1 cellular context compared by ENCODE assay signal in the genomic region with DNA sequence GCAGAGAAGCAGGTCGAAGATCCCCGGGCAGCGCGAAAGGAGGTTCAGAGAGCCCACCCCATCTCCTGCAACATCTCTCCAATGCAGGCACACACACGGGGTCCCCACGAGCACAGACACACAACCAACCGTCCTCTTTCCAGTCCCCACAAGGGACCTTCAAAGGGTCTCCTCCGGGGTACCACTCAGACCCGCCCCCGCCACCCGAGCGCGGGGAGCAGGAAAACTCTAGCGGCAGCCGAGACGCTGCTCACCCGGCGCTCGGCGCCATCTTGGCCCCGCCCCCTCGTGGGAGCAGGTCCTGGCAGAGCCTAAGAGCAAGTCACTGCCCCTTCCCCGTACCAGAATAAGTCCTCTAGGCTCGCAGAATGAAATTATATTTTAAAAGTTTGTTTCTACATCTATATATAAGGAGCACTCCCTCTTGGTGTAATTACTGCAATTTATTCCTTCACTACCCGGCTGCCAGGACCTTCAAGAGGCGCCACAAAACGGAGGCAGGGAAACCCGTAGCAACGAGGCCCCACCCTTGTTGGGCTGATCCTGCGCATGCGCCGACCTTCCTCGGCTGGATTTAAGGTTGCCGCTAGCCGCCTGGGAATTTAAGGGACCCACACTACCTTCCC.
TF ChIP-seq lines count a peak whose summit lies in the region.

A gene with protein sequence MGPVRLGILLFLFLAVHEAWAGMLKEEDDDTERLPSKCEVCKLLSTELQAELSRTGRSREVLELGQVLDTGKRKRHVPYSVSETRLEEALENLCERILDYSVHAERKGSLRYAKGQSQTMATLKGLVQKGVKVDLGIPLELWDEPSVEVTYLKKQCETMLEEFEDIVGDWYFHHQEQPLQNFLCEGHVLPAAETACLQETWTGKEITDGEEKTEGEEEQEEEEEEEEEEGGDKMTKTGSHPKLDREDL (plus strand): TSS at position 560 of the 626 bp plus-strand sequence. CDS start 111 bp downstream, outside the sequence.
A gene (minus strand): TSS at position 284 of the 626 bp plus-strand sequence. CDS start 5,149 bp downstream, outside the sequence.

TF ChIP-seq in H1, 55 proteins besides CTCF, POLR2A, EP300 and RAD21 (continued from another document):
- TF ChIP-seq KDM4A (IDR thresholded peaks at IDR 0.05; ENCODE audit: low read depth, low read length, severe bottlenecking) (peak; percentile 27), MAFK (IDR thresholded peaks at IDR 0.05; ENCODE audit: low read depth, low read length) (no peak), RFX5 (IDR thresholded peaks at IDR 0.05; ENCODE audit: borderline replicate concordance, low read depth, low read length) (no peak), CHD2 (IDR thresholded peaks at IDR 0.05; ENCODE audit: low read length) (no peak), SAP30 (IDR thresholded peaks at IDR 0.05; ENCODE audit: insufficient read depth, insufficient replicate concordance, low read length) (no peak), POLR2AphosphoS5 (IDR thresholded peaks at IDR 0.05; ENCODE audit: low read depth, low read length) (peak; percentile 44; the same call in 1 of the 2 replicates), YY1 (IDR thresholded peaks at IDR 0.05; ENCODE audit: low read depth, low read length) (peak; percentile 99), BRCA1 (IDR thresholded peaks at IDR 0.05; ENCODE audit: low read depth, low read length) (no peak), TBP (IDR thresholded peaks at IDR 0.05; ENCODE audit: low read depth, low read length) (peak; percentile 96), CBX5 (IDR thresholded peaks at IDR 0.05; ENCODE audit: low read depth, low read length) (no peak), JUN (IDR thresholded peaks at IDR 0.05; ENCODE audit: low read depth, low read length) (no peak), CTBP2 (IDR thresholded peaks at IDR 0.05; ENCODE audit: borderline replicate concordance, insufficient read depth, insufficient read length, low read length) (no peak), CBX8 (IDR thresholded peaks at IDR 0.05; ENCODE audit: borderline replicate concordance, low read depth, low read length) (no peak), NRF1 (IDR thresholded peaks at IDR 0.05; ENCODE audit: low read depth, low read length) (peak; percentile 87), SIRT6 (IDR thresholded peaks at IDR 0.05; ENCODE audit: low read length) (no peak), PHF8 (conservative IDR thresholded peaks at IDR 0.05; ENCODE audit: low read depth, low read length) (peak; percentile 91), TAF7 (optimal IDR thresholded peaks at IDR 0.05; ENCODE audit: borderline replicate concordance, low read depth, low read length) (peak; percentile 99), EGR1 (IDR thresholded peaks at IDR 0.05; ENCODE audit: borderline replicate concordance, low read depth, low read length) (peak; percentile 35; the same call in 1 of the 2 replicates), RXRA (IDR thresholded peaks at IDR 0.05; ENCODE audit: insufficient read depth, low read depth, low read length) (no peak), RBBP5 (IDR thresholded peaks at IDR 0.05; ENCODE audit: borderline replicate concordance, low read depth, low read length) (0 out of 2 replicates have a peak, but pooled peaks have one; percentile 75), TAF1 (IDR thresholded peaks at IDR 0.05; ENCODE audit: low read depth, low read length) (peak; percentile 100), TCF12 (IDR thresholded peaks at IDR 0.05; ENCODE audit: low read depth, low read length) (no peak)
- TF ChIP-seq, protein P1, sequence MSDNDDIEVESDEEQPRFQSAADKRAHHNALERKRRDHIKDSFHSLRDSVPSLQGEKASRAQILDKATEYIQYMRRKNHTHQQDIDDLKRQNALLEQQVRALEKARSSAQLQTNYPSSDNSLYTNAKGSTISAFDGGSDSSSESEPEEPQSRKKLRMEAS (IDR thresholded peaks at IDR 0.05), result peak; percentile 31; the same call in 1 of the 2 replicates
- TF ChIP-seq, protein P2, sequence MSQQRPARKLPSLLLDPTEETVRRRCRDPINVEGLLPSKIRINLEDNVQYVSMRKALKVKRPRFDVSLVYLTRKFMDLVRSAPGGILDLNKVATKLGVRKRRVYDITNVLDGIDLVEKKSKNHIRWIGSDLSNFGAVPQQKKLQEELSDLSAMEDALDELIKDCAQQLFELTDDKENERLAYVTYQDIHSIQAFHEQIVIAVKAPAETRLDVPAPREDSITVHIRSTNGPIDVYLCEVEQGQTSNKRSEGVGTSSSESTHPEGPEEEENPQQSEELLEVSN (IDR thresholded peaks at IDR 0.05), result 0 out of 2 replicates have a peak, but pooled peaks have one; percentile 9
- TF ChIP-seq, protein P3, sequence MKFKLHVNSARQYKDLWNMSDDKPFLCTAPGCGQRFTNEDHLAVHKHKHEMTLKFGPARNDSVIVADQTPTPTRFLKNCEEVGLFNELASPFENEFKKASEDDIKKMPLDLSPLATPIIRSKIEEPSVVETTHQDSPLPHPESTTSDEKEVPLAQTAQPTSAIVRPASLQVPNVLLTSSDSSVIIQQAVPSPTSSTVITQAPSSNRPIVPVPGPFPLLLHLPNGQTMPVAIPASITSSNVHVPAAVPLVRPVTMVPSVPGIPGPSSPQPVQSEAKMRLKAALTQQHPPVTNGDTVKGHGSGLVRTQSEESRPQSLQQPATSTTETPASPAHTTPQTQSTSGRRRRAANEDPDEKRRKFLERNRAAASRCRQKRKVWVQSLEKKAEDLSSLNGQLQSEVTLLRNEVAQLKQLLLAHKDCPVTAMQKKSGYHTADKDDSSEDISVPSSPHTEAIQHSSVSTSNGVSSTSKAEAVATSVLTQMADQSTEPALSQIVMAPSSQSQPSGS (IDR thresholded peaks at IDR 0.05; ENCODE audit: low read length), result no peak
